Comparison of ENCODE assay signal across 26 cellular contexts in genomic region chr3:164196477-164196876, GRCh38.
DNase-seq lines count a peak whose midpoint lies in the region; ATAC-seq, FAIRE-seq and TF ChIP-seq lines count a peak whose summit lies in the region.
"Had no signal": no experiment of that assay in that cellular context is flagged by ENCODE, and none has a peak within 500 bp of the region (broad histone marks: within the 10 kb centered on the region; RNA-seq: fewer than 3 reads in every experiment).

No MANE protein-coding gene starts in this region.

- H3K23ac ChIP-seq in IMR-90 (ENCODE audit: low read depth, low read length): no peak overlapping the region

- H3K4me1 ChIP-seq in A549 (no peaks in the 10 kb centered on the region), IMR-90 (ENCODE audit: control insufficient read depth, insufficient read depth, low read length) (no peaks in the 10 kb centered on the region), endodermal cell (ENCODE audit: control insufficient read depth, insufficient read depth, low read length) (peaks cover 3% of the 10 kb centered on the region), breast epithelium (no peaks in the 10 kb centered on the region)
- H3K4me1 ChIP-seq: BLaER1 treated with 17β-estradiol and CSF1 and Interleukin-3, amounts not matched to agents 10 nM and 100 nM had no signal

- ATAC-seq in A549: no peak
- no peak for ATAC-seq in IMR-90 (ENCODE audit: low read depth)
- ATAC-seq in GM18517 (IDR thresholded peaks at IDR 0.05; ENCODE audit: unreplicated experiment): no peak
- ATAC-seq: CD8-positive, alpha-beta T cell; GM12878 had no signal

- H3K79me1 ChIP-seq in IMR-90 (ENCODE audit: low read depth in 1 of 2, low read length in 2 of 2): no peaks in the 10 kb centered on the region

- H3K56ac ChIP-seq in IMR-90 (ENCODE audit: extremely low read depth, insufficient read depth, low read length): no peak overlapping the region

- no peak for FAIRE-seq in A549 (lab: Jason Lieb, UNC)
- FAIRE-seq: A204.1, GM12878, GM12892, GM18507, GM19239 had no signal

- intact Hi-C loops in IMR-90 (cut with micrococcal nuclease): no loop called here
- intact Hi-C loops in breast epithelium (cut with DNase I; ENCODE audit: low total_unique reads): no loop called here

- TF ChIP-seq POLR2A in A549 (IDR thresholded peaks at IDR 0.05; ENCODE audit: low read length) (no peak), IMR-90 (IDR thresholded peaks at IDR 0.05; ENCODE audit: low read depth, low read length) (no peak), breast epithelium (IDR thresholded peaks at IDR 0.05) (no peak)

- no TSS peak for BruUV-seq in IMR-90 (replicated peaks; lab: Mats Ljungman, UMichigan)

- no peak overlapping the region for H2BK20ac ChIP-seq in IMR-90 (ENCODE audit: low read depth, low read length)

- no peak overlapping the region for H3K4me3 Mint-ChIP-seq in endodermal cell
- H3K4me3 Mint-ChIP-seq: B cell; CD4-positive, alpha-beta T cell; CD8-positive, alpha-beta T cell had no signal

- no peak overlapping the region for H2AK5ac ChIP-seq in IMR-90 (ENCODE audit: low read depth, low read length)

- in situ Hi-C loops in IMR-90 (cut with MboI; ENCODE audit: low sequenced_read_pairs): no loop called here

- peaks cover 34% of the 10 kb centered on the region for H3K36me3 Mint-ChIP-seq in endodermal cell (ENCODE audit: low read depth)
- H3K36me3 Mint-ChIP-seq: CD8-positive, alpha-beta T cell had no signal

- no peaks in the 10 kb centered on the region for H3K9me1 ChIP-seq in IMR-90 (ENCODE audit: insufficient read depth, low read length)

- no peak overlapping the region for H2AFZ ChIP-seq in IMR-90 (replicated peaks; ENCODE audit: low read length, poor library complexity)

- H3K27ac ChIP-seq in A549 (no peak overlapping the region), IMR-90 (ENCODE audit: insufficient read depth, low read length) (no peak overlapping the region), endodermal cell (ENCODE audit: low read depth, low read length) (no peak overlapping the region), breast epithelium (no peak overlapping the region)
- H3K27ac ChIP-seq: BLaER1 treated with 17β-estradiol and CSF1 and Interleukin-3, amounts not matched to agents 10 nM and 100 nM; C4-2B had no signal

- H3K4me2 ChIP-seq in A549: no peak overlapping the region
- no peak overlapping the region for H3K4me2 ChIP-seq in IMR-90 (ENCODE audit: low read depth, low read length)
- H3K4me2 ChIP-seq: BLaER1 treated with 17β-estradiol and CSF1 and Interleukin-3, amounts not matched to agents 10 nM and 100 nM had no signal

- WGBS in A549 (ENCODE audit: missing lambda C conversion rate): 73% methylated on average over 2 of the region's 2 CpGs
- WGBS in IMR-90 (ENCODE audit: extremely low coverage in 2 of 2, insufficient read length in 1 of 2), 2 experiments: no CpG with 5 or more reads among the region's 2 CpGs
- WGBS in endodermal cell (ENCODE audit: insufficient coverage in 1 of 2, insufficient read length in 1 of 2), 2 experiments: 100% methylated on average over 2 of the region's 2 CpGs; no CpG with 5 or more reads in 1 of the 2 experiments

- CTCF ChIA-PET in A549 (lab: Yijun Ruan, JAX): no interaction called here
- CTCF ChIA-PET in IMR-90 (lab: Yijun Ruan, JAX): no interaction called here

- H2BK120ac ChIP-seq in IMR-90 (ENCODE audit: low read depth, low read length): no peak overlapping the region

- no peak overlapping the region for H4K5ac ChIP-seq in IMR-90 (ENCODE audit: low read depth, low read length)

- TF ChIP-seq CTCF in A549 (IDR thresholded peaks at IDR 0.05) (no peak), IMR-90 (conservative IDR thresholded peaks at IDR 0.05; ENCODE audit: low read depth, low read length) (no peak), endodermal cell (conservative IDR thresholded peaks at IDR 0.05) (no peak), breast epithelium (IDR thresholded peaks at IDR 0.05) (no peak)

- H3K4me3 ChIP-seq in A549 (no peak overlapping the region), IMR-90 (ENCODE audit: insufficient read depth, low read depth, low read length) (no peak overlapping the region), endodermal cell (ENCODE audit: low read length) (peak overlapping the region; percentile 24), breast epithelium (no peak overlapping the region)
- H3K4me3 ChIP-seq: BLaER1 treated with 17β-estradiol and CSF1 and Interleukin-3, amounts not matched to agents 10 nM and 100 nM; GM12878 had no signal

- no peak overlapping the region for H3K14ac ChIP-seq in IMR-90 (replicated peaks; ENCODE audit: low read depth, low read length)

- H4K8ac ChIP-seq in IMR-90 (ENCODE audit: low read depth in 2 of 2, low read length in 2 of 2): no peak overlapping the region

- H2AK9ac ChIP-seq in IMR-90 (replicated peaks; ENCODE audit: low read depth, low read length, poor library complexity): no peak overlapping the region

- no peak for TF ChIP-seq RAD21 in A549 (conservative IDR thresholded peaks at IDR 0.05 in 1 of 2, IDR thresholded peaks at IDR 0.05 in 1 of 2)
- TF ChIP-seq RAD21 in IMR-90 (IDR thresholded peaks at IDR 0.05; ENCODE audit: low read length): no peak

- H3K9me3 ChIP-seq in A549 (0 out of 3 replicates have a peak, but pooled peaks cover 3% of the 10 kb centered on the region), IMR-90 (ENCODE audit: control insufficient read depth, insufficient read depth, low read length) (peaks cover 10% of the 10 kb centered on the region), endodermal cell (ENCODE audit: control insufficient read depth, low read length) (no peaks in the 10 kb centered on the region), breast epithelium (no peaks in the 10 kb centered on the region)
- H3K9me3 ChIP-seq: BLaER1 treated with 17β-estradiol and CSF1 and Interleukin-3, amounts not matched to agents 10 nM and 100 nM had no signal

- no peaks in the 10 kb centered on the region for H3K27me3 Mint-ChIP-seq in endodermal cell (ENCODE audit: insufficient read depth)
- H3K27me3 Mint-ChIP-seq: B cell; CD4-positive, alpha-beta T cell had no signal

- H3K27me3 ChIP-seq in IMR-90 (ENCODE audit: control insufficient read depth, insufficient read depth, low read length): no peaks in the 10 kb centered on the region
- no peaks in the 10 kb centered on the region for H3K27me3 ChIP-seq in endodermal cell (ENCODE audit: control insufficient read depth, insufficient read depth, low read length, poor library complexity, severe bottlenecking)
- no peaks in the 10 kb centered on the region for H3K27me3 ChIP-seq in breast epithelium
- H3K27me3 ChIP-seq: BLaER1 treated with 17β-estradiol and CSF1 and Interleukin-3, amounts not matched to agents 10 nM and 100 nM had no signal

- H2BK15ac ChIP-seq in IMR-90 (ENCODE audit: low read depth, low read length): no peak overlapping the region

- no peaks in the 10 kb centered on the region for H3K9me3 Mint-ChIP-seq in endodermal cell

- H3K9ac ChIP-seq in IMR-90 (ENCODE audit: low read depth, low read length) (no peak overlapping the region), endodermal cell (ENCODE audit: extremely low read depth, low read length, poor library complexity, severe bottlenecking) (no peak overlapping the region)
- H3K9ac ChIP-seq: BLaER1 treated with 17β-estradiol and CSF1 and Interleukin-3, amounts not matched to agents 10 nM and 100 nM had no signal

- TF ChIP-seq EP300 in A549 (IDR thresholded peaks at IDR 0.05): no peak

- DNase-seq in A549 (ENCODE audit: low read depth in 1 of 2, low spot score in 1 of 2) (no peak), IMR-90 (no peak), endodermal cell (no peak), HK-2 (ENCODE audit: unreplicated experiment) (no peak), breast epithelium (ENCODE audit: low spot score in 2 of 2) (no peak)
- DNase-seq: 8988T; AML-193; CD4-positive, alpha-beta T cell; CD8-positive, alpha-beta T cell; COR-L47; DMS 273 treated with DMSO at 0.1 percent for 48 hours; DMS153; DMS53; DMS79; DND-41; EL; GDM1 had no signal

- no peak overlapping the region for H3K27ac Mint-ChIP-seq in endodermal cell
- H3K27ac Mint-ChIP-seq: B cell; CD4-positive, alpha-beta T cell; CD8-positive, alpha-beta T cell had no signal

- H4K20me1 ChIP-seq in IMR-90 (ENCODE audit: insufficient read depth, low read length): no peaks in the 10 kb centered on the region
- H4K20me1 ChIP-seq: BLaER1 treated with 17β-estradiol and CSF1 and Interleukin-3, amounts not matched to agents 10 nM and 100 nM had no signal

- H2BK5ac ChIP-seq in IMR-90 (ENCODE audit: low read depth, low read length, poor library complexity, severe bottlenecking): no peak overlapping the region

- no peak overlapping the region for H3K18ac ChIP-seq in IMR-90 (ENCODE audit: low read depth, low read length)

- no peak overlapping the region for H3K4ac ChIP-seq in IMR-90 (ENCODE audit: low read depth, low read length)

- no peaks in the 10 kb centered on the region for H3K36me3 ChIP-seq in IMR-90 (ENCODE audit: control insufficient read depth, insufficient read depth, low read length)
- peaks cover 83% of the 10 kb centered on the region for H3K36me3 ChIP-seq in endodermal cell (ENCODE audit: control insufficient read depth, insufficient read depth, low read length)
- H3K36me3 ChIP-seq in breast epithelium: no peaks in the 10 kb centered on the region
- H3K36me3 ChIP-seq: BLaER1 treated with 17β-estradiol and CSF1 and Interleukin-3, amounts not matched to agents 10 nM and 100 nM had no signal

- peaks cover 35% of the 10 kb centered on the region for H3K4me1 Mint-ChIP-seq in endodermal cell
- H3K4me1 Mint-ChIP-seq: B cell had no signal

- dilution Hi-C loops in IMR-90 (cut with HindIII; ENCODE audit: low sequenced_read_pairs, unreplicated experiment): no loop called here

- H4K91ac ChIP-seq in IMR-90 (ENCODE audit: insufficient read depth, low read depth, low read length): no peak overlapping the region

- POLR2A ChIA-PET in A549 (lab: Yijun Ruan, JAX) (no interaction called here), IMR-90 (lab: Charles Lee; ENCODE audit: unreplicated experiment) (interaction anchor here (0.6 kb wide), 1 partner anchor 50 kb away, joined by 3 read pairs; no protein-coding TSS in a partner anchor)

TF ChIP-seq in A549, 52 proteins besides CTCF, POLR2A, EP300 and RAD21:
- no peak for TF ChIP-seq RCOR1 (IDR thresholded peaks at IDR 0.05; ENCODE audit: low read depth, low read length)
- peak; percentile 77 for TF ChIP-seq MAFK (IDR thresholded peaks at IDR 0.05; ENCODE audit: partially characterized antibody)

TF ChIP-seq in IMR-90, 13 proteins besides CTCF, POLR2A, EP300 and RAD21:
- TF ChIP-seq CEBPB (IDR thresholded peaks at IDR 0.05; ENCODE audit: low read depth, low read length) (no peak), ELK1 (IDR thresholded peaks at IDR 0.05; ENCODE audit: borderline replicate concordance, low read depth, low read length) (no peak), MAFK (IDR thresholded peaks at IDR 0.05; ENCODE audit: low read depth, low read length) (peak; percentile 60)
